8 cellular contexts compared by ENCODE assay signal in genomic region chr1:43530483-43531452, GRCh38. TPM values are rescaled to one million over a fixed set of nuclear protein-coding genes. Genes with fewer than 3 reads are reported as not detected.
A peak's percentile ranks its signal among the peaks of the same experiment; 100 is the strongest.
DNase-seq lines count a peak whose midpoint lies in the region; ATAC-seq and TF ChIP-seq lines count a peak whose summit lies in the region.

Gene PTPRF, plus strand, starts transcription at chr1:43530883. Its CDS starts 14,193 bp downstream, at chr1:43545076.

- H3K27ac ChIP-seq in HEK293 (ENCODE audit: extremely low read depth, low read depth, low read length) (peak within 1 kb of the TSS; percentile 21; the same call in 1 of the 2 replicates), Panc1 (ENCODE audit: low read length) (peak within 1 kb of the TSS; percentile 53)

- H3K36me3 ChIP-seq in HEK293 (ENCODE audit: control insufficient read depth in 2 of 2, insufficient read depth in 1 of 2, low read length in 2 of 2): peaks cover 0 to 9% of the 10 kb centered on the region in 2 experiments; a peak in 1 of 3 replicates
- H3K36me3 ChIP-seq in Panc1 (ENCODE audit: control insufficient read depth, insufficient read depth, low read length): no peaks in the 10 kb centered on the region

- H3K27ac Mint-ChIP-seq in progenitor cell of endocrine pancreas: peak within 1 kb of the TSS; percentile 98

- H3K4me1 ChIP-seq in HEK293 (ENCODE audit: control insufficient read depth, insufficient read depth, low read length): peaks cover 2% of the 10 kb centered on the region; the same call in 1 of the 2 replicates
- peaks cover 16% of the 10 kb centered on the region for H3K4me1 ChIP-seq in Panc1 (ENCODE audit: control insufficient read depth, insufficient read depth, low read length)

- H3K9me3 ChIP-seq in HEK293 (ENCODE audit: control insufficient read depth, insufficient read depth, low read depth, low read length): no peaks in the 10 kb centered on the region
- no peaks in the 10 kb centered on the region for H3K9me3 ChIP-seq in Panc1 (ENCODE audit: control insufficient read depth, insufficient read depth, low read depth, low read length)

- no TSS peak for BruUV-seq in Panc1 (replicated peaks; lab: Mats Ljungman, UMichigan)

- ATAC-seq in Panc1 (peak; percentile 75), HG03520 (IDR thresholded peaks at IDR 0.05; ENCODE audit: unreplicated experiment) (no peak), HG02970 (IDR thresholded peaks at IDR 0.05; ENCODE audit: low FRiP score, unreplicated experiment) (no peak)

- H3K27me3 Mint-ChIP-seq in progenitor cell of endocrine pancreas: peaks cover 10% of the 10 kb centered on the region

- peaks cover 4% of the 10 kb centered on the region for H3K36me3 Mint-ChIP-seq in progenitor cell of endocrine pancreas (ENCODE audit: insufficient read depth)

- DNase-seq in Ammon's horn (ENCODE audit: low spot score): peak; percentile 72
- DNase-seq in Panc1 (ENCODE audit: low read depth, low spot score): no peak
- no peak for DNase-seq in astrocyte of the spinal cord (ENCODE audit: low read depth, low spot score)
- DNase-seq in hepatic stellate cell (ENCODE audit: low spot score): peak; percentile 81
- DNase-seq in progenitor cell of endocrine pancreas (ENCODE audit: low spot score, unreplicated experiment): peak; percentile 75

- in situ Hi-C loops in Panc1 (cut with HindIII; ENCODE audit: low pct_unique_long_range_greater_than_20kb, low sequenced_read_pairs): no loop called here
- in situ Hi-C loops in astrocyte of the spinal cord (cut with HindIII; ENCODE audit: low sequenced_read_pairs): no loop called here

- intact Hi-C loops in Panc1 (cut with micrococcal nuclease; ENCODE audit: unreplicated experiment): no loop called here

- POLR2A ChIA-PET in HEK293 (lab: Yijun Ruan, JAX): interaction anchor here (1.0 to 2.4 kb wide), 2 partner anchors 19 to 120 kb away, joined by 3 to 24 read pairs; partner anchors contain the start of gene KDM4A
- POLR2A ChIA-PET in Panc1 (lab: Charles Lee): no interaction called here

- peaks cover 51% of the 10 kb centered on the region for H3K4me1 Mint-ChIP-seq in progenitor cell of endocrine pancreas (ENCODE audit: low read depth)

- no peaks in the 10 kb centered on the region for H3K27me3 ChIP-seq in Panc1 (ENCODE audit: control insufficient read depth, insufficient read depth, low read length)

- H3K4me3 Mint-ChIP-seq in progenitor cell of endocrine pancreas (ENCODE audit: low read depth): peak within 1 kb of the TSS; percentile 97

- peak within 1 kb of the TSS; percentile 60 for H3K4me3 ChIP-seq in HEK293 (ENCODE audit: low read depth, low read length)
- peak within 1 kb of the TSS; percentile 52 to 63 for H3K4me3 ChIP-seq in Panc1 (ENCODE audit: low read depth in 2 of 2, low read length in 2 of 2)
- H3K4me3 ChIP-seq in astrocyte of the spinal cord (ENCODE audit: low read depth, low read length): peak within 1 kb of the TSS; percentile 66

- CTCF ChIA-PET in HEK293 (lab: Yijun Ruan, JAX): interaction anchor here (0.5 to 4.6 kb wide), 18 partner anchors 8 to 559 kb away, joined by 3 to 27 read pairs (median 4); no protein-coding TSS in a partner anchor
- CTCF ChIA-PET in Panc1 (lab: Charles Lee): interaction anchor here (0.6 kb wide), 1 partner anchor 79 kb away, joined by 4 read pairs; no protein-coding TSS in a partner anchor

- TF ChIP-seq CTCF in HEK293 (tag by site-specific recombination; IDR thresholded peaks at IDR 0.05) (no peak), Panc1 (IDR thresholded peaks at IDR 0.05) (no peak), astrocyte of the spinal cord (IDR thresholded peaks at IDR 0.05; ENCODE audit: low read depth, low read length) (no peak), progenitor cell of endocrine pancreas (IDR thresholded peaks at IDR 0.05; ENCODE audit: unreplicated experiment) (peak; percentile 25)

- no peaks in the 10 kb centered on the region for H3K9me3 Mint-ChIP-seq in progenitor cell of endocrine pancreas (ENCODE audit: low read depth)

TF ChIP-seq in HEK293, 187 proteins besides CTCF, POLR2A, EP300 and RAD21 (continues in another document):
- TF ChIP-seq ZNF624 (tag by site-specific recombination; IDR thresholded peaks at IDR 0.05) (no peak), ZBTB8A (tag by site-specific recombination; IDR thresholded peaks at IDR 0.05) (peak; percentile 38; the same call in 1 of the 2 replicates), ZNF600 (tag by site-specific recombination; IDR thresholded peaks at IDR 0.05) (0 out of 2 replicates have a peak, but pooled peaks have one; percentile 22), ZBTB17 (tag by site-specific recombination; IDR thresholded peaks at IDR 0.05) (no peak), MZF1 (tag by site-specific recombination; IDR thresholded peaks at IDR 0.05; ENCODE audit: borderline replicate concordance) (no peak), ZEB2 (tag by site-specific recombination; IDR thresholded peaks at IDR 0.05) (peak; percentile 59), ZBTB10 (tag by site-specific recombination; IDR thresholded peaks at IDR 0.05) (peak; percentile 97), ZNF324 (tag by site-specific recombination; IDR thresholded peaks at IDR 0.05) (0 out of 2 replicates have a peak, but pooled peaks have one; percentile 29), ZNF529 (tag by site-specific recombination; IDR thresholded peaks at IDR 0.05; ENCODE audit: insufficient replicate concordance) (no peak), ZSCAN4 (tag by site-specific recombination; IDR thresholded peaks at IDR 0.05) (no peak), ZNF596 (tag by site-specific recombination; IDR thresholded peaks at IDR 0.05) (peak; percentile 13; the same call in 1 of the 2 replicates), ZNF398 (tag by site-specific recombination; IDR thresholded peaks at IDR 0.05) (peak; percentile 93), ZBTB26 (tag by site-specific recombination; optimal IDR thresholded peaks at IDR 0.05) (peak; percentile 76)

RNA-seq across cellular contexts. Expression of gene PTPRF, which starts in this region (rescaled TPM):
- total RNA-seq in Panc1 (2021; ENCODE audit: unreplicated experiment) (77.5 TPM), progenitor cell of endocrine pancreas (482 and 520 TPM in 2 replicates)
- polyA plus RNA-seq in Panc1 (2012; ENCODE audit: insufficient read length): 85.9 TPM

Comparison
In these comparisons a context has a peak if more than half of its experiments do, and no peak if none do; other contexts are left out.
1. DNase-seq: peak in Ammon's horn (single experiment), hepatic stellate cell (single experiment) and progenitor cell of endocrine pancreas (single experiment); none in Panc1 (single experiment) and astrocyte of the spinal cord (single experiment).
2. Peak in every context shown above with its lines, with median percentiles within 50 percentile points of each other: H3K4me3 ChIP-seq.